Comparison of ENCODE assay signal across 12 cellular contexts in the genomic region with DNA sequence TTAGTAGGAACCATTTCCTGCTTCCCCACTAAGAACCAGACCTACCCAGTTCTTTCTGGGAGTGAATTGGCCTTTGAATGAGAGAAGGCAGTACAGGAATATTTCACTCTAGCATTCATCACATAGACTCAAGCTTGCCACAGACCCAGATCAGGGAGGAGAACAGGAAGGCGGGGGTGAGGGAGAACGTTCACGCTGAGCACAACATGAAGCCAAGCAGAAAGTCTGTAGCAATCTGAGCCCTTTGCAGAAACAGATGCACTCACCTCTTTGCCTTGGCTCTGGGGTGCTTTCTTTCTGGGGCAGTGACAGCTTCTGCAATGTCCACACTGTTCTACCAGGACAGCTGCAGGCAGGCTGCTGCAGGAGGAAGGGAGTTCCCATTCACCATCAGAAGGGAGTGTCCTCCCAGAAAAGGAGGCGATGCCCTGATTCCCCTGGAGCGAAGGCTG. TPM values are rescaled to one million over a fixed set of nuclear protein-coding genes. Genes with fewer than 3 reads are reported as not detected.
DNase-seq lines count a peak whose midpoint lies in the region; ATAC-seq and TF ChIP-seq lines count a peak whose summit lies in the region.
"Had no signal": no experiment of that assay in that cellular context is flagged by ENCODE, and none has a peak within 500 bp of the region (broad histone marks: within the 10 kb centered on the region; RNA-seq: fewer than 3 reads in every experiment).

No MANE protein-coding gene starts in this region.

- H3K4me1 Mint-ChIP-seq in nephron progenitor cell = peaks cover 9% of the 10 kb centered on the region

- peaks cover 5% of the 10 kb centered on the region for H3K27me3 Mint-ChIP-seq in nephron progenitor cell (ENCODE audit: low read depth, poor library complexity)

- no peak overlapping the region for H3K27ac Mint-ChIP-seq in nephron progenitor cell
- H3K27ac Mint-ChIP-seq: naive B cell had no signal

- H3K36me3 ChIP-seq in right atrium auricular region = no peaks in the 10 kb centered on the region

- H3K9me3 ChIP-seq in right atrium auricular region = no peaks in the 10 kb centered on the region

- peak; percentile 91 for DNase-seq in G401 (ENCODE audit: low spot score)
- DNase-seq in astrocyte of the spinal cord (ENCODE audit: low read depth, low spot score) = peak; percentile 67
- DNase-seq in right atrium auricular region (ENCODE audit: low spot score) = peak; percentile 81
- DNase-seq in skeletal muscle cell (ENCODE audit: low read depth) = peak; percentile 76
- DNase-seq in nephron progenitor cell = no peak
- DNase-seq in cortex of kidney (lab: John Stamatoyannopoulos, UW) = no peak
- DNase-seq: activated effector memory CD4-positive, alpha-beta T cell treated with anti-CD3 and anti-CD28 coated beads, Interleukin-2, amount 50 U/mL, for 16 hours; Calu3; erythroblast; naive B cell had no signal

- ATAC-seq in HG02759 (IDR thresholded peaks at IDR 0.05; ENCODE audit: unreplicated experiment) (no peak), HG03108 (IDR thresholded peaks at IDR 0.05; ENCODE audit: unreplicated experiment) (no peak)

- no peak overlapping the region for H3K4me3 ChIP-seq in astrocyte of the spinal cord (ENCODE audit: low read depth, low read length)
- peak overlapping the region; percentile 25 to 40 for H3K4me3 ChIP-seq in right atrium auricular region
- no peak overlapping the region for H3K4me3 ChIP-seq in skeletal muscle cell (ENCODE audit: low read depth, low read length)

- TF ChIP-seq CTCF in astrocyte of the spinal cord (IDR thresholded peaks at IDR 0.05; ENCODE audit: low read depth, low read length) (no peak), right atrium auricular region (IDR thresholded peaks at IDR 0.05) (no peak), nephron progenitor cell (IDR thresholded peaks at IDR 0.05) (no peak)

- no peaks in the 10 kb centered on the region for H3K27me3 ChIP-seq in right atrium auricular region

- H3K4me3 Mint-ChIP-seq in nephron progenitor cell = no peak overlapping the region
- H3K4me3 Mint-ChIP-seq: naive B cell had no signal

- peaks cover 0 to 36% of the 10 kb centered on the region in 2 donors for H3K4me1 ChIP-seq in right atrium auricular region

- peak overlapping the region; percentile 82 to 85 for H3K27ac ChIP-seq in right atrium auricular region

- H3K36me3 Mint-ChIP-seq in nephron progenitor cell (ENCODE audit: low read depth) = no peaks in the 10 kb centered on the region
- H3K36me3 Mint-ChIP-seq: naive B cell had no signal

- in situ Hi-C loops in G401 (cut with HindIII; ENCODE audit: low sequenced_read_pairs) = no loop called here
- in situ Hi-C loops in astrocyte of the spinal cord (cut with HindIII; ENCODE audit: low sequenced_read_pairs) = loop anchor here (10.0 kb wide), 1 partner anchor 83 kb away; no protein-coding TSS in a partner anchor

- no peaks in the 10 kb centered on the region for H3K9me3 Mint-ChIP-seq in nephron progenitor cell

RNA-seq across cellular contexts. Expression of a gene that starts 11.5 kb away (rescaled TPM):
- total RNA-seq in G401 (2014; rRNA removed; shearing (Covaris generic)) = 0.03 TPM in 1 of 2 replicates, not detected in the other
- total RNA-seq in right atrium auricular region = 10 to 100 TPM; 35.3 to 47.9 TPM
- total RNA-seq: Calu3 had no signal

Comparison
In these comparisons a context has a peak if more than half of its experiments do, and no peak if none do; other contexts are left out.
1. DNase-seq: peak in G401 (single experiment), astrocyte of the spinal cord (single experiment), right atrium auricular region (single experiment) and skeletal muscle cell (single experiment); none in nephron progenitor cell (single experiment) and cortex of kidney (single experiment).
2. H3K4me3 ChIP-seq: peak in right atrium auricular region (2 of 2); none in astrocyte of the spinal cord (single experiment) and skeletal muscle cell (single experiment).
3. RNA of a gene that starts 11.5 kb away (total RNA-seq): 35.3 to 47.9 TPM in right atrium auricular region; 0.03 TPM in G401; every median in the first group is over 10 times any median in the second.